In the genomic region with DNA sequence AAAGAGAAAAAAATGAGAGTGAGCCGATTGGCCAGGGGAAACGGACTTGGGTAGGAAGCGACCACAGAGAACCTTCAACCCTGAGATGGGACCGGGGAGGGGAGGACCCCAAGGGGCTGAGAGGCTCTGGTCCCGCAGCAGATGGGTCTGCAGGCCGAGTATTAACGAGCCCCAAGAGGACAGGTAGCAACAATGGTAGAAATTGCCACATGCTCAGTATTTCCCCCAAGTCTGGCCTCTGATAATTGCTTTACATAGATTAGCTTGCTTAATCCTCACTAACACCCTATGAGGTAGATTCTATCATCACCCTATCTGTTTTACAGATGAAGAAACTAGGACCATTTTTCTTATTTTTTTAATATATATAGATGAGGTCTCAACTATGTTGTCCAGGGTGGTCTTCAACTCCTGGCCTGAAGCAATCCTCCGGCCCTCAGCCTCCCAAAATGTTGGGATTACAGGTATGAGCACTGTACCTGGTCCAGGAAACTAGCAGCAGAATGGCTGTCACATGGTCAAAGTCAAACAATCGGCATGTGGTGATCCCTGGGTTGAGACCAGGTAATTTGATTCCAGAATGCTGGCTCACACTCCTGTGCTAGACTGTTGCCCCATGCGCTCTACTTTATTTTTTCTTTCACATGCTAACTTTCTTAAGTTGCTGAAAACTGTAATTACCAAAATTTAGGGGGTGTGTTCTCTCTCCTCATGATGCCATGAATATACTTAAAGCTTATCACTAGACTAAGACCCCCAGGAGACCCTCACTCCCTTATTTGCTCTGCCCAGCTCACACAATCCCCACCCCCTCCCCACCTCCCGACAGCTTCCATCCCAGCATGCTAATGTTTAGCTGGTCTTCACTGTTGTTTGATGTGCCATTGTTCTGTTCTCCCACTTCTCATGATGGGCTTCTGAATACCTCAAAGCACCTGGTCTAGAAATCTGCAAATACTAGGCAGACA, we compare ENCODE assay signal across 8 cellular contexts.
DNase-seq lines count a peak whose midpoint lies in the region; ATAC-seq and TF ChIP-seq lines count a peak whose summit lies in the region.

No MANE protein-coding gene starts in this region.

- peak overlapping the region; percentile 34 to 77 (median 72) for H3K27ac Mint-ChIP-seq in CD4-positive, CD25-positive, alpha-beta regulatory T cell

- peaks cover 5% of the 10 kb centered on the region for H3K4me1 ChIP-seq in CD4-positive, CD25-positive, alpha-beta regulatory T cell (ENCODE audit: control insufficient read depth, insufficient read depth, low read length, poor library complexity, severe bottlenecking)
- peaks cover 21% of the 10 kb centered on the region for H3K4me1 ChIP-seq in Panc1 (ENCODE audit: control insufficient read depth, insufficient read depth, low read length)

- ATAC-seq in CD4-positive, CD25-positive, alpha-beta regulatory T cell (ENCODE audit: low read depth in 2 of 2), result no peak
- ATAC-seq in Panc1 (peak; percentile 33; the same call in 1 of the 2 replicates), GM21786 (IDR thresholded peaks at IDR 0.05; ENCODE audit: unreplicated experiment) (no peak)

- no peaks in the 10 kb centered on the region for H3K9me3 ChIP-seq in CD4-positive, CD25-positive, alpha-beta regulatory T cell (ENCODE audit: control insufficient read depth in 2 of 2, low read length in 2 of 2)
- no peaks in the 10 kb centered on the region for H3K9me3 ChIP-seq in Panc1 (ENCODE audit: control insufficient read depth, insufficient read depth, low read depth, low read length)

- POLR2A ChIA-PET in Panc1 (lab: Charles Lee), result no interaction called here

- no peak for TF ChIP-seq CTCF in Panc1 (IDR thresholded peaks at IDR 0.05)

- peaks cover 22% of the 10 kb centered on the region for H3K36me3 ChIP-seq in CD4-positive, CD25-positive, alpha-beta regulatory T cell (ENCODE audit: control insufficient read depth, insufficient read depth, low read length)
- H3K36me3 ChIP-seq in H7 (replicated peaks; ENCODE audit: control insufficient read depth, insufficient read depth, low read length), result no peaks in the 10 kb centered on the region
- H3K36me3 ChIP-seq in Panc1 (ENCODE audit: control insufficient read depth, insufficient read depth, low read length), result no peaks in the 10 kb centered on the region

- CTCF ChIA-PET in Panc1 (lab: Charles Lee), result interaction anchor here (0.5 to 1.3 kb wide), 11 partner anchors 14 to 658 kb away, joined by 3 to 8 read pairs (median 3); no protein-coding TSS in a partner anchor

- H3K4me3 ChIP-seq in CD4-positive, CD25-positive, alpha-beta regulatory T cell (ENCODE audit: low read depth, low read length), result no peak overlapping the region
- H3K4me3 ChIP-seq in H7 (ENCODE audit: insufficient read depth, low read depth, low read length) (no peak overlapping the region), Panc1 (ENCODE audit: low read depth in 2 of 2, low read length in 2 of 2) (no peak overlapping the region)

- in situ Hi-C loops in Panc1 (cut with HindIII; ENCODE audit: low pct_unique_long_range_greater_than_20kb, low sequenced_read_pairs), result no loop called here

- H3K27me3 Mint-ChIP-seq in CD4-positive, CD25-positive, alpha-beta regulatory T cell, result no peaks in the 10 kb centered on the region

- peaks cover 18% of the 10 kb centered on the region for H3K36me3 Mint-ChIP-seq in CD4-positive, CD25-positive, alpha-beta regulatory T cell

- H3K4me3 Mint-ChIP-seq in CD4-positive, CD25-positive, alpha-beta regulatory T cell, result no peak overlapping the region

- no TSS peak for BruUV-seq in Panc1 (replicated peaks; lab: Mats Ljungman, UMichigan)

- H3K9me3 Mint-ChIP-seq in CD4-positive, CD25-positive, alpha-beta regulatory T cell, result no peaks in the 10 kb centered on the region

- no peak for DNase-seq in CD4-positive, CD25-positive, alpha-beta regulatory T cell
- DNase-seq in H7, result peak; percentile 52
- no peak for DNase-seq in Panc1 (ENCODE audit: low read depth, low spot score)
- DNase-seq in left kidney (ENCODE audit: low read depth, low spot score), result peak; percentile 69
- DNase-seq in NCI-H1694 (lab: John Stamatoyannopoulos, UW), result no peak
- DNase-seq in NCI-H128 (lab: John Stamatoyannopoulos, UW; ENCODE audit: unreplicated experiment), result no peak
- DNase-seq in HCEC 1CT, result no peak

- H3K27ac ChIP-seq in CD4-positive, CD25-positive, alpha-beta regulatory T cell (ENCODE audit: insufficient read depth, low read length, poor library complexity, severe bottlenecking), result no peak overlapping the region
- H3K27ac ChIP-seq in Panc1 (ENCODE audit: low read length), result peak overlapping the region; percentile 36

- H3K4me1 Mint-ChIP-seq in CD4-positive, CD25-positive, alpha-beta regulatory T cell, result peaks cover 5 to 35% (median 23%) of the 10 kb centered on the region in 4 donors

- intact Hi-C loops in Panc1 (cut with micrococcal nuclease; ENCODE audit: unreplicated experiment), result loop anchor here (5.0 to 10.0 kb wide), 3 partner anchors 163 to 315 kb away; no protein-coding TSS in a partner anchor

- H3K27me3 ChIP-seq in CD4-positive, CD25-positive, alpha-beta regulatory T cell (ENCODE audit: control insufficient read depth, insufficient read depth, low read length), result no peaks in the 10 kb centered on the region
- no peaks in the 10 kb centered on the region for H3K27me3 ChIP-seq in H7 (ENCODE audit: control insufficient read depth, insufficient read depth, low read length)
- H3K27me3 ChIP-seq in Panc1 (ENCODE audit: control insufficient read depth, insufficient read depth, low read length), result no peaks in the 10 kb centered on the region

Comparison
In these comparisons a context has a peak if more than half of its experiments do, and no peak if none do; other contexts are left out.
1. DNase-seq: peak in H7 (single experiment) and left kidney (single experiment); none in CD4-positive, CD25-positive, alpha-beta regulatory T cell (0 of 3), Panc1 (single experiment), NCI-H1694 (single experiment), NCI-H128 (single experiment) and HCEC 1CT (single experiment).